Comparison of ENCODE assay signal across 16 cellular contexts in the genomic region with DNA sequence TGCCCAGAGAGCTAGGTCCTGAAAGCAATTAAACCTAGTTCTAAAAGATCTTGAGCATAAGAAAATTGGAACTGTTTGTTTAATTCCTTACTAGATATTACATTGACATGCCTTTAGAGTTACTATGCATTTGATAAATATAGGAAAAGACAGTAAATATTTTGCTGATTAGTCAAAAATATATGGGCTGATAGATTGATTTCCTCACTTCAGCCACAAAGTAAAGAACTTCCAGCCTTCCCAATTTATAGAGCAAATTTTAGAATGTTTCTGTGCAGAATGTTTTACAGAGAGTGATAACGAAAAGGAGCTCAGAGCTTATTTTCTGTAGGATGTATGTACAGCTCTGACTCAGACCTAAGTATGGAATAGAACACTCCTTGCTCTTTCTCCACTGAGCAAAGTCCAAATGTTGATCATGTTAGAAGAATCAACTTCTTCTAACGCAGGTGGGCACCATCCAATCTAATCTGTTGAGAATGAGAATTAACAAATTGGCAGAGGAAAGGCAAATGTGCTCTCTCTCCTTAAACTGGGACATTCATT.
"Had no signal": no experiment of that assay in that cellular context is flagged by ENCODE, and none has a peak within 500 bp of the region (broad histone marks: within the 10 kb centered on the region; RNA-seq: fewer than 3 reads in every experiment).

No MANE protein-coding gene starts in this region.

- H2AFZ ChIP-seq: parathyroid adenoma had no signal

- H3K9me3 Mint-ChIP-seq: dendritic cell treated with granulocyte-macrophage colony-stimulating factor and Interleukin-4, amounts not matched to agents 40 ng/mL and 50 ng/mL, for 4 days; natural killer cell had no signal

- H3K27ac Mint-ChIP-seq: dendritic cell treated with granulocyte-macrophage colony-stimulating factor and Interleukin-4, amounts not matched to agents 40 ng/mL and 50 ng/mL, for 4 days; immature natural killer cell; memory B cell; mesothelial cell of epicardium; natural killer cell; stimulated activated naive B cell treated with anti-CD40 and anti-IgM and Interleukin-4, amounts not matched to agents 10 μg/mL and 1 μg/mL and 100 μg/mL, for 72 hours; stimulated activated naive CD8-positive, alpha-beta T cell treated with anti-CD3 and anti-CD28 coated beads, Interleukin-15, amount 100 ng/mL, for 72 hours had no signal

- H3K9me3 ChIP-seq: esophagus squamous epithelium, left ventricle myocardium inferior, lower lobe of right lung, psoas muscle, testis, upper lobe of right lung, vagina had no signal

- H3K36me3 ChIP-seq: esophagus squamous epithelium, left ventricle myocardium inferior, lower lobe of right lung, tibial nerve, upper lobe of right lung, vagina had no signal

- H3K4me3 ChIP-seq: esophagus squamous epithelium, left ventricle myocardium inferior, lower lobe of right lung, psoas muscle, testis, tibial nerve, upper lobe of right lung, vagina had no signal

- H3K4me3 Mint-ChIP-seq: dendritic cell treated with granulocyte-macrophage colony-stimulating factor and Interleukin-4, amounts not matched to agents 40 ng/mL and 50 ng/mL, for 4 days; immature natural killer cell; memory B cell; mesothelial cell of epicardium; natural killer cell; stimulated activated naive B cell treated with anti-CD40 and anti-IgM and Interleukin-4, amounts not matched to agents 10 μg/mL and 1 μg/mL and 100 μg/mL, for 72 hours; stimulated activated naive CD8-positive, alpha-beta T cell treated with anti-CD3 and anti-CD28 coated beads, Interleukin-15, amount 100 ng/mL, for 72 hours had no signal

- H3K27me3 ChIP-seq: esophagus squamous epithelium, testis, tibial nerve, upper lobe of right lung, vagina had no signal

- DNase-seq: esophagus squamous epithelium had no signal

- H3K27me3 Mint-ChIP-seq: dendritic cell treated with granulocyte-macrophage colony-stimulating factor and Interleukin-4, amounts not matched to agents 40 ng/mL and 50 ng/mL, for 4 days; memory B cell; stimulated activated naive B cell treated with anti-CD40 and anti-IgM and Interleukin-4, amounts not matched to agents 10 μg/mL and 1 μg/mL and 100 μg/mL, for 72 hours had no signal

- H3K36me3 Mint-ChIP-seq: immature natural killer cell; memory B cell; mesothelial cell of epicardium; natural killer cell; stimulated activated naive B cell treated with anti-CD40 and anti-IgM and Interleukin-4, amounts not matched to agents 10 μg/mL and 1 μg/mL and 100 μg/mL, for 72 hours had no signal

- H3K27ac ChIP-seq: esophagus squamous epithelium, left ventricle myocardium inferior, lower lobe of right lung, parathyroid adenoma, psoas muscle, testis, tibial nerve, upper lobe of right lung, vagina had no signal

- H3K4me1 Mint-ChIP-seq: immature natural killer cell; memory B cell; natural killer cell; stimulated activated naive CD8-positive, alpha-beta T cell treated with anti-CD3 and anti-CD28 coated beads, Interleukin-15, amount 100 ng/mL, for 72 hours had no signal

- H3K79me2 ChIP-seq: parathyroid adenoma had no signal

- H3K9ac ChIP-seq: parathyroid adenoma had no signal

- H3K4me1 ChIP-seq: left ventricle myocardium inferior, lower lobe of right lung, parathyroid adenoma, psoas muscle, testis, tibial nerve, upper lobe of right lung, vagina had no signal
